ENCODE assay signal across 1 cellular context in genomic region chr1:4267381-4268261, GRCh38.
A peak's percentile ranks its signal among the peaks of the same experiment; 100 is the strongest.
TF ChIP-seq lines count a peak whose summit lies in the region.

No MANE protein-coding gene starts in this region.

TF ChIP-seq in HepG2, 621 proteins besides CTCF, POLR2A, EP300 and RAD21 (continued from another document and continues in another):
- peak; percentile 78 for TF ChIP-seq IKZF5 (CRISPR knock-in tag; IDR thresholded peaks at IDR 0.05)
- peak; percentile 55; the same call in 1 of the 2 replicates for TF ChIP-seq KDM3A (CRISPR knock-in tag; IDR thresholded peaks at IDR 0.05; ENCODE audit: low read depth)
- peak; percentile 68 for TF ChIP-seq ASH2L (IDR thresholded peaks at IDR 0.05; ENCODE audit: insufficient read length, low read depth, low read length)
- TF ChIP-seq HINFP (CRISPR knock-in tag; IDR thresholded peaks at IDR 0.05; ENCODE audit: low read depth) = 0 out of 2 replicates have a peak, but pooled peaks have one; percentile 25
- TF ChIP-seq MIER3 (CRISPR knock-in tag; IDR thresholded peaks at IDR 0.05; ENCODE audit: borderline replicate concordance) = no peak
- no peak for TF ChIP-seq RAD51 (IDR thresholded peaks at IDR 0.05; ENCODE audit: borderline replicate concordance)
- peak; percentile 46; the same call in 1 of the 2 replicates for TF ChIP-seq MTA1 (CRISPR knock-in tag; IDR thresholded peaks at IDR 0.05; ENCODE audit: borderline replicate concordance)
- no peak for TF ChIP-seq ZFP36L2 (CRISPR knock-in tag; IDR thresholded peaks at IDR 0.05)
- TF ChIP-seq ZBTB3 (CRISPR knock-in tag; IDR thresholded peaks at IDR 0.05; ENCODE audit: borderline replicate concordance, low read depth) = no peak
- TF ChIP-seq MAFF (IDR thresholded peaks at IDR 0.05; ENCODE audit: low read depth, low read length) = peak; percentile 95
- TF ChIP-seq SALL2 (CRISPR knock-in tag; IDR thresholded peaks at IDR 0.05) = no peak
- no peak for TF ChIP-seq ATAD3A (CRISPR knock-in tag; IDR thresholded peaks at IDR 0.05)
- no peak for TF ChIP-seq ZNF512 (CRISPR knock-in tag; IDR thresholded peaks at IDR 0.05)
- 0 out of 2 replicates have a peak, but pooled peaks have one; percentile 25 for TF ChIP-seq AFF4 (CRISPR knock-in tag; IDR thresholded peaks at IDR 0.05)
- TF ChIP-seq ZC3H4 (CRISPR knock-in tag; IDR thresholded peaks at IDR 0.05; ENCODE audit: borderline replicate concordance) = no peak
- TF ChIP-seq MEF2D (CRISPR knock-in tag; IDR thresholded peaks at IDR 0.05) = no peak; the same call in 1 of the 2 replicates
- no peak for TF ChIP-seq ZNF354B (CRISPR knock-in tag; IDR thresholded peaks at IDR 0.05)
- TF ChIP-seq KDM6A (CRISPR knock-in tag; IDR thresholded peaks at IDR 0.05; ENCODE audit: low read depth) = peak; percentile 88
- TF ChIP-seq SRY (CRISPR knock-in tag; IDR thresholded peaks at IDR 0.05) = no peak
- TF ChIP-seq SRF (IDR thresholded peaks at IDR 0.05; ENCODE audit: low read depth, low read length) = no peak
- TF ChIP-seq ATF2 (CRISPR knock-in tag; IDR thresholded peaks at IDR 0.05) = no peak; the same call in 1 of the 2 replicates
- TF ChIP-seq ZNF775 (CRISPR knock-in tag; IDR thresholded peaks at IDR 0.05; ENCODE audit: borderline replicate concordance) = peak; percentile 97
- TF ChIP-seq MZF1 (CRISPR knock-in tag; IDR thresholded peaks at IDR 0.05; ENCODE audit: borderline replicate concordance) = no peak
- no peak for TF ChIP-seq BCLAF1 (IDR thresholded peaks at IDR 0.05)
- no peak for TF ChIP-seq PAWR (CRISPR knock-in tag; IDR thresholded peaks at IDR 0.05; ENCODE audit: borderline replicate concordance)
- 0 out of 2 replicates have a peak, but pooled peaks have one; percentile 28 for TF ChIP-seq ZMAT3 (CRISPR knock-in tag; conservative IDR thresholded peaks at IDR 0.05)
- TF ChIP-seq IRF9 (CRISPR knock-in tag; IDR thresholded peaks at IDR 0.05; ENCODE audit: borderline replicate concordance) = no peak
- no peak for TF ChIP-seq ZNF704 (CRISPR knock-in tag; IDR thresholded peaks at IDR 0.05; ENCODE audit: borderline replicate concordance)
- no peak for TF ChIP-seq ZSCAN20 (CRISPR knock-in tag; IDR thresholded peaks at IDR 0.05; ENCODE audit: borderline replicate concordance)
- no peak for TF ChIP-seq HNRNPK (IDR thresholded peaks at IDR 0.05; ENCODE audit: low read depth, low read length, poor library complexity, severe bottlenecking)
- TF ChIP-seq LCORL (IDR thresholded peaks at IDR 0.05) = peak; percentile 44; the same call in 1 of the 2 replicates
- TF ChIP-seq LCORL (CRISPR knock-in tag; IDR thresholded peaks at IDR 0.05) = peak; percentile 61
- TF ChIP-seq ZNF772 (CRISPR knock-in tag; IDR thresholded peaks at IDR 0.05) = 0 out of 2 replicates have a peak, but pooled peaks have one; percentile 5
- TF ChIP-seq ZNF839 (CRISPR knock-in tag; IDR thresholded peaks at IDR 0.05; ENCODE audit: borderline replicate concordance) = no peak
- TF ChIP-seq TCF12 (IDR thresholded peaks at IDR 0.05) = no peak
- no peak; the same call in 1 of the 2 replicates for TF ChIP-seq TCF12 (CRISPR knock-in tag; IDR thresholded peaks at IDR 0.05)
- TF ChIP-seq FUBP1 (CRISPR knock-in tag; IDR thresholded peaks at IDR 0.05; ENCODE audit: borderline replicate concordance) = no peak
- no peak for TF ChIP-seq MTF2 (CRISPR knock-in tag; IDR thresholded peaks at IDR 0.05; ENCODE audit: borderline replicate concordance)
- no peak for TF ChIP-seq ZFAT (CRISPR knock-in tag; conservative IDR thresholded peaks at IDR 0.05)
- TF ChIP-seq NFIC (IDR thresholded peaks at IDR 0.05; ENCODE audit: low read length) = peak; percentile 82
- no peak for TF ChIP-seq NPAS2 (CRISPR knock-in tag; IDR thresholded peaks at IDR 0.05; ENCODE audit: borderline replicate concordance)
- no peak for TF ChIP-seq RFXANK (CRISPR knock-in tag; IDR thresholded peaks at IDR 0.05)
- peak; percentile 45; the same call in 1 of the 2 replicates for TF ChIP-seq NFKB2 (CRISPR knock-in tag; IDR thresholded peaks at IDR 0.05; ENCODE audit: borderline replicate concordance)
- TF ChIP-seq CHCHD3 (CRISPR knock-in tag; IDR thresholded peaks at IDR 0.05) = no peak
- TF ChIP-seq ZNF10 (CRISPR knock-in tag; IDR thresholded peaks at IDR 0.05; ENCODE audit: borderline replicate concordance, low read depth) = no peak
- no peak for TF ChIP-seq ZNF552 (CRISPR knock-in tag; IDR thresholded peaks at IDR 0.05; ENCODE audit: borderline replicate concordance)
- no peak; the same call in none of the 2 replicates for TF ChIP-seq RBFOX2 (IDR thresholded peaks at IDR 0.05; ENCODE audit: low read depth, low read length)
